In genomic region chr2:122167561-122167960, GRCh38 we compare ENCODE assay signal across 22 cellular contexts.
"Had no signal": no experiment of that assay in that cellular context is flagged by ENCODE, and none has a peak within 500 bp of the region (broad histone marks: within the 10 kb centered on the region; RNA-seq: fewer than 3 reads in every experiment).

No MANE protein-coding gene starts in this region.

- H3K4me3 ChIP-seq: right atrium auricular region, skin epidermis, upper lobe of left lung had no signal

- FAIRE-seq: endothelial cell of umbilical vein had no signal

- ATAC-seq: left lobe of liver; stimulated activated naive CD8-positive, alpha-beta T cell treated with anti-CD3 and anti-CD28 coated beads, Interleukin-15, Interleukin-2, amounts not matched to agents 100 U/mL and 50 U/mL, for 24 hours had no signal

- H3K27ac Mint-ChIP-seq: activated CD4-positive, alpha-beta T cell treated with anti-CD3 and anti-CD28 coated beads, Interleukin-2, amount 10 ng/mL, durations not matched to agents 24 days and 14 days; activated naive CD8-positive, alpha-beta T cell; naive B cell had no signal

- H3K27me3 Mint-ChIP-seq: activated CD4-positive, alpha-beta T cell treated with anti-CD3 and anti-CD28 coated beads, Interleukin-2, amount 10 ng/mL, durations not matched to agents 24 days and 14 days; activated naive CD8-positive, alpha-beta T cell; central memory CD8-positive, alpha-beta T cell; naive B cell had no signal

- H3K4me3 Mint-ChIP-seq: activated CD4-positive, alpha-beta T cell treated with anti-CD3 and anti-CD28 coated beads, Interleukin-2, amount 10 ng/mL, durations not matched to agents 24 days and 14 days; activated naive CD8-positive, alpha-beta T cell; brain; central memory CD8-positive, alpha-beta T cell; naive B cell had no signal

- H3K9me3 Mint-ChIP-seq: activated CD4-positive, alpha-beta T cell treated with anti-CD3 and anti-CD28 coated beads, Interleukin-2, amount 10 ng/mL, durations not matched to agents 24 days and 14 days; central memory CD8-positive, alpha-beta T cell had no signal

- H3K36me3 Mint-ChIP-seq: activated naive CD8-positive, alpha-beta T cell; brain; naive B cell had no signal

- H3K4me1 ChIP-seq: right atrium auricular region, upper lobe of left lung had no signal

- DNase-seq: activated CD4-positive, alpha-beta T cell treated with anti-CD3 and anti-CD28 coated beads, Interleukin-2, amount 10 ng/mL, durations not matched to agents 24 days and 14 days; activated CD4-positive, CD25-positive, alpha-beta regulatory T cell; activated CD8-positive, alpha-beta memory T cell treated with anti-CD3 and anti-CD28 coated beads, Interleukin-2, amount 50 U/mL, for 48 hours; activated gamma-delta T cell treated with Interleukin-2 at 50 U/mL for 16 hours; amniotic stem cell; cortex of kidney; effector CD8-positive, alpha-beta T cell; foreskin fibroblast; glutamatergic neuron; naive B cell; stimulated activated CD4-positive, alpha-beta T cell treated with anti-CD3 and anti-CD28 coated beads, Interleukin-15, amount 100 ng/mL, for 24 hours; stimulated activated CD4-positive, alpha-beta T cell treated with anti-CD3 and anti-CD28 coated beads, Interleukin-4, amount 100 ng/mL, for 24 hours; stimulated activated naive CD8-positive, alpha-beta T cell treated with anti-CD3 and anti-CD28 coated beads, Interleukin-15, Interleukin-2, amounts not matched to agents 100 U/mL and 50 U/mL, for 24 hours; SW 1271 had no signal

- H3K27me3 ChIP-seq: right atrium auricular region, upper lobe of left lung had no signal

- H3K4me1 Mint-ChIP-seq: activated CD4-positive, alpha-beta T cell treated with anti-CD3 and anti-CD28 coated beads, Interleukin-2, amount 10 ng/mL, durations not matched to agents 24 days and 14 days; central memory CD8-positive, alpha-beta T cell; naive B cell had no signal

- H3K36me3 ChIP-seq: right atrium auricular region, upper lobe of left lung had no signal

- H3K9me3 ChIP-seq: right atrium auricular region, upper lobe of left lung had no signal

- H3K27ac ChIP-seq: right atrium auricular region, skin epidermis, upper lobe of left lung had no signal
